In genomic region chr1:84573967-84574842, GRCh38 we compare ENCODE assay signal across 7 cellular contexts.
DNase-seq lines count a peak whose midpoint lies in the region; ATAC-seq and TF ChIP-seq lines count a peak whose summit lies in the region.

CTBS (minus strand) TSS chr1:84574440; CDS start chr1:84574415, 25 bp downstream.

- TF ChIP-seq CTCF in astrocyte of the spinal cord (IDR thresholded peaks at IDR 0.05; ENCODE audit: low read depth, low read length) = no peak

- in situ Hi-C loops in astrocyte of the spinal cord (cut with HindIII; ENCODE audit: low sequenced_read_pairs) = no loop called here

- ATAC-seq in GM18508 (IDR thresholded peaks at IDR 0.05; ENCODE audit: insufficient read depth, unreplicated experiment) (peak; percentile 49), HG02970 (IDR thresholded peaks at IDR 0.05; ENCODE audit: low FRiP score, unreplicated experiment) (peak; percentile 93)

- peak within 1 kb of the TSS; percentile 70 for H3K4me3 ChIP-seq in astrocyte of the spinal cord (ENCODE audit: low read depth, low read length)

- peak; percentile 83 for DNase-seq in NCI-H2029 (lab: John Stamatoyannopoulos, UW)
- peak; percentile 74 for DNase-seq in T1000 (lab: John Stamatoyannopoulos, UW)
- DNase-seq in astrocyte of the spinal cord (ENCODE audit: low read depth, low spot score) = peak; percentile 84
- DNase-seq in hippocampal formation (lab: John Stamatoyannopoulos, UW) = peak; percentile 67 to 86
- peak; percentile 89 for DNase-seq in retina

Comparison
In these comparisons a context has a peak if more than half of its experiments do, and no peak if none do; other contexts are left out.
1. Peak in every context shown above with its lines: DNase-seq, ATAC-seq and H3K4me3 ChIP-seq.